Comparison of ENCODE assay signal across 17 cellular contexts in the genomic region with DNA sequence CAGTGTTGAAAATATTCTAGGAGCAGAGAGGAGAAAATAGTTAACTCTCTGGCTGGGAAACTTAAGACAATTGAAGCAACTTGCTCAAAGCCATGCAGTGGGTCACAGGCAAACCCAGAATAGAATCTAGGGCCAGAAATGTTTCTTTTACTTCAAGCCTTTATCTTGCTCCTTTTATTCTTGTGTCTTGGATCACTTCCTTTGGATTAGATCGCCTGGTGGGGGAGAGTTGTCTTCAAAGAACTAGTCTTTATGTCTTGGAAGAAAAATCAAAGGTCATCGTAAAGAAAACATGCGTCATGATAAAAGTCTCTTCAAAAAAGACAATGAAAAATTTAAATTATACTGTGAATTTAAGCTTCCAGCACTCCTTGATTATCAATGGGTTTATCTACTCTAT.
DNase-seq lines count a peak whose midpoint lies in the region; ATAC-seq, FAIRE-seq and TF ChIP-seq lines count a peak whose summit lies in the region.
"Had no signal": no experiment of that assay in that cellular context is flagged by ENCODE, and none has a peak within 500 bp of the region (broad histone marks: within the 10 kb centered on the region; RNA-seq: fewer than 3 reads in every experiment).

No MANE protein-coding gene starts in this region.

- no peak for ATAC-seq in esophagus mucosa
- ATAC-seq: GM12878 had no signal

- H3K27me3 Mint-ChIP-seq in mesothelial cell of epicardium (ENCODE audit: low read depth) (no peaks in the 10 kb centered on the region), type B pancreatic cell (no peaks in the 10 kb centered on the region)

- no peak overlapping the region for H3K4me3 Mint-ChIP-seq in mesothelial cell of epicardium
- H3K4me3 Mint-ChIP-seq in type B pancreatic cell: no peak overlapping the region
- H3K4me3 Mint-ChIP-seq: CD4-positive, alpha-beta memory T cell; H9; HFFc6 had no signal

- TF ChIP-seq CTCF in HEK293 (tag by site-specific recombination; IDR thresholded peaks at IDR 0.05): no peak
- no peak for TF ChIP-seq CTCF in choroid plexus epithelial cell (conservative IDR thresholded peaks at IDR 0.05; ENCODE audit: low read depth, low read length)
- no peak for TF ChIP-seq CTCF in mesothelial cell of epicardium (IDR thresholded peaks at IDR 0.05; ENCODE audit: unreplicated experiment)
- TF ChIP-seq CTCF in kidney (IDR thresholded peaks at IDR 0.05; ENCODE audit: borderline replicate concordance, extremely low read depth, insufficient read depth): no peak
- no peak for TF ChIP-seq CTCF in type B pancreatic cell (conservative IDR thresholded peaks at IDR 0.05)

- H3K4me1 ChIP-seq in HEK293 (ENCODE audit: control insufficient read depth, insufficient read depth, low read length) (no peaks in the 10 kb centered on the region; the same call in 1 of the 2 replicates), kidney (ENCODE audit: control insufficient read depth in 1 of 2, insufficient read depth in 1 of 2, low read depth in 1 of 2, low read length in 2 of 2) (no peaks in the 10 kb centered on the region)
- H3K4me1 ChIP-seq: BE2C had no signal

- H3K36me3 Mint-ChIP-seq in mesothelial cell of epicardium (no peaks in the 10 kb centered on the region), type B pancreatic cell (peaks cover 2% of the 10 kb centered on the region)
- H3K36me3 Mint-ChIP-seq: CD4-positive, alpha-beta memory T cell had no signal

- H3K4me1 Mint-ChIP-seq in mesothelial cell of epicardium (peaks cover 30% of the 10 kb centered on the region), type B pancreatic cell (ENCODE audit: unreplicated experiment) (peaks cover 23% of the 10 kb centered on the region)
- H3K4me1 Mint-ChIP-seq: CD4-positive, alpha-beta memory T cell had no signal

- intact Hi-C loops in kidney (cut with DNase I): no loop called here

- H3K4me3 ChIP-seq in HEK293 (ENCODE audit: low read depth, low read length) (no peak overlapping the region), choroid plexus epithelial cell (ENCODE audit: low read depth, low read length) (no peak overlapping the region), kidney (ENCODE audit: low read length in 2 of 2) (no peak overlapping the region)
- H3K4me3 ChIP-seq: GM12878 had no signal

- H3K36me3 ChIP-seq in HEK293 (ENCODE audit: control insufficient read depth in 2 of 2, insufficient read depth in 1 of 2, low read length in 2 of 2) (no peaks in the 10 kb centered on the region), kidney (ENCODE audit: control insufficient read depth in 1 of 2, insufficient read depth in 2 of 2, low read length in 2 of 2) (no peaks in the 10 kb centered on the region)
- H3K36me3 ChIP-seq: BE2C had no signal

- H3K9me3 Mint-ChIP-seq in mesothelial cell of epicardium (no peaks in the 10 kb centered on the region), type B pancreatic cell (peaks cover 12% of the 10 kb centered on the region)
- H3K9me3 Mint-ChIP-seq: H9, HFFc6 had no signal

- H3K27ac ChIP-seq in HEK293 (ENCODE audit: extremely low read depth, low read depth, low read length): no peak overlapping the region
- no peak overlapping the region for H3K27ac ChIP-seq in kidney (ENCODE audit: low read depth in 2 of 2, low read length in 2 of 2)
- H3K27ac ChIP-seq: C4-2B had no signal

- CTCF ChIA-PET in HEK293 (lab: Yijun Ruan, JAX): interaction anchor here (1.3 to 1.4 kb wide), 2 partner anchors 10 to 333 kb away, joined by 3 to 6 read pairs; no protein-coding TSS in a partner anchor

- H3K9me3 ChIP-seq in HEK293 (ENCODE audit: control insufficient read depth, insufficient read depth, low read depth, low read length) (no peaks in the 10 kb centered on the region), kidney (ENCODE audit: control insufficient read depth in 1 of 2, low read length in 2 of 2) (no peaks in the 10 kb centered on the region)
- H3K9me3 ChIP-seq: BE2C had no signal

- H3K27ac Mint-ChIP-seq in mesothelial cell of epicardium: peak overlapping the region; percentile 48
- H3K27ac Mint-ChIP-seq in type B pancreatic cell: no peak overlapping the region
- H3K27ac Mint-ChIP-seq: CD4-positive, alpha-beta memory T cell; H9; HFFc6 had no signal

- FAIRE-seq in kidney (lab: Jason Lieb, UNC): no peak
- FAIRE-seq: A204.1, GM12878, GM18507 had no signal

- peak; percentile 36 for DNase-seq in choroid plexus epithelial cell (ENCODE audit: low read depth)
- no peak for DNase-seq in mesothelial cell of epicardium (ENCODE audit: low spot score in 2 of 2, unreplicated experiment in 2 of 2)
- DNase-seq in kidney: no peak
- no peak for DNase-seq in T1000 (lab: John Stamatoyannopoulos, UW)
- DNase-seq in type B pancreatic cell (ENCODE audit: extremely low spot score, unreplicated experiment): no peak
- DNase-seq: BE2C; CD4-positive, alpha-beta memory T cell; DMS79; GOT3; H9; HFFc6 had no signal

- H3K9ac ChIP-seq in kidney (ENCODE audit: low read length in 2 of 2): no peak overlapping the region

- POLR2A ChIA-PET in HEK293 (lab: Yijun Ruan, JAX): no interaction called here

TF ChIP-seq in HEK293, 187 proteins besides CTCF, POLR2A, EP300 and RAD21:
- TF ChIP-seq ZNF433 (tag by site-specific recombination; IDR thresholded peaks at IDR 0.05; ENCODE audit: low read depth) (no peak), KLF16 (tag by site-specific recombination; IDR thresholded peaks at IDR 0.05) (no peak), TCF7L2 (IDR thresholded peaks at IDR 0.05; ENCODE audit: borderline replicate concordance, low read depth, low read length) (peak; percentile 69; the same call in 1 of the 2 replicates), ZNF2 (tag by site-specific recombination; IDR thresholded peaks at IDR 0.05) (no peak)
- TF ChIP-seq, protein P1, sequence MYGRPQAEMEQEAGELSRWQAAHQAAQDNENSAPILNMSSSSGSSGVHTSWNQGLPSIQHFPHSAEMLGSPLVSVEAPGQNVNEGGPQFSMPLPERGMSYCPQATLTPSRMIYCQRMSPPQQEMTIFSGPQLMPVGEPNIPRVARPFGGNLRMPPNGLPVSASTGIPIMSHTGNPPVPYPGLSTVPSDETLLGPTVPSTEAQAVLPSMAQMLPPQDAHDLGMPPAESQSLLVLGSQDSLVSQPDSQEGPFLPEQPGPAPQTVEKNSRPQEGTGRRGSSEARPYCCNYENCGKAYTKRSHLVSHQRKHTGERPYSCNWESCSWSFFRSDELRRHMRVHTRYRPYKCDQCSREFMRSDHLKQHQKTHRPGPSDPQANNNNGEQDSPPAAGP (tag by site-specific recombination; IDR thresholded peaks at IDR 0.05): no peak
